8 cellular contexts compared by ENCODE assay signal in genomic region chr14:94989417-94989816, GRCh38.
"Had no signal": no experiment of that assay in that cellular context is flagged by ENCODE, and none has a peak within 500 bp of the region (broad histone marks: within the 10 kb centered on the region; RNA-seq: fewer than 3 reads in every experiment).

No MANE protein-coding gene starts in this region.

- FAIRE-seq: K562 had no signal

- H3K27ac Mint-ChIP-seq: HFFc6 had no signal

- H3K4me1 ChIP-seq: HAP-1 had no signal

- H3K9me3 ChIP-seq: HAP-1 had no signal

- H3K27ac ChIP-seq: GM23248, HL-60 had no signal

- H3K4me3 ChIP-seq: GM23248, HAP-1, K562 had no signal

- H3K4me3 Mint-ChIP-seq: HFFc6 had no signal

- H3K36me3 ChIP-seq: HAP-1 had no signal

- DNase-seq: GM23248, GOT3, H7, HFFc6, IMR-90 had no signal
